ENCODE assay signal across 8 cellular contexts in the genomic region with DNA sequence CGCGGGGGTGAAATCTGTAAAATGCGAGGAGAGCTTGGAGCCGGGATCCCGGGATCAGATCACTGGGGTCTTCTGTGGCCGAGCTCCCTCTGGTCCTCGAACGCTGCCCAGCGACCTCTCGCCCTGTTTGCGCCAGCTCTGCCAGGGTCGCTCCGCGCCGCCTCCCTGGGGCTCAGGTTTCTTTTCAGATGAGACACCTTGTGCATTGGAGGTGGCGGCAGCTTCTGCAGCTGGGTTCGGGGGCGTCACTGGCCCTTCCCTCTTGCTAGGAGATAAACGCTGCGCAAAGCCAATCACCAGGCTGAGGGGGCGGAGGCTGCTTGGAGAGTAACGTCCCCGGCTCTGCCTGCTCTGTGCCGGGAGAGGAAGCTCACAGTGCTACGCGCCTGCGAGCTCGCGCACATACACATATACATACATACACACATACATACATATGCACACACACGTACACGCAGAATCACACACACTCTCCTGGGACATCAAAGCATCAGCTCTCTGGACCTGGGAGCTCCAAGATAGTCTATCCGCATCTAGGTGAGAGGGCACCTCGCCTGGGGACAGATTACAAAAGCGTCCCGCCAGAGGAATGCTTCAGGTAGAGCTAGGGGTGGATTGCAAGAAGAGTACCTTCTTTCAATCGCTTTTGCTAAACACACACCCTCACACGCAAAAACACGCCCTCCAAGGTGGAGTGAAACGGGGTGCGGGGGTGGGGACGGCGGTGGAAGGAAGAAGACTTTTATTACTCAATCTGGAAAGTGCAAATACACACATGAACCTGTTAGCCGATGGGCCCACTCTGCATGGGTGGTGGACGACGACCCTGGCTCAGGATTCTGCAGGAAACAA. TPM values are rescaled to one million over a fixed set of nuclear protein-coding genes. Genes with fewer than 3 reads are reported as not detected.
DNase-seq lines count a peak whose midpoint lies in the region; ATAC-seq and TF ChIP-seq lines count a peak whose summit lies in the region.

A gene with protein sequence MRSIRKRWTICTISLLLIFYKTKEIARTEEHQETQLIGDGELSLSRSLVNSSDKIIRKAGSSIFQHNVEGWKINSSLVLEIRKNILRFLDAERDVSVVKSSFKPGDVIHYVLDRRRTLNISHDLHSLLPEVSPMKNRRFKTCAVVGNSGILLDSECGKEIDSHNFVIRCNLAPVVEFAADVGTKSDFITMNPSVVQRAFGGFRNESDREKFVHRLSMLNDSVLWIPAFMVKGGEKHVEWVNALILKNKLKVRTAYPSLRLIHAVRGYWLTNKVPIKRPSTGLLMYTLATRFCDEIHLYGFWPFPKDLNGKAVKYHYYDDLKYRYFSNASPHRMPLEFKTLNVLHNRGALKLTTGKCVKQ (minus strand): TSS at position 247 of the 852 bp plus-strand sequence. CDS start 327 bp downstream, outside the sequence.

- H3K4me1 ChIP-seq in RWPE2 (ENCODE audit: insufficient read depth, poor library complexity, severe bottlenecking) (peaks cover 4% of the 10 kb centered on the region), gastroesophageal sphincter (peaks cover 0 to 14% (median 0%) of the 10 kb centered on the region in 3 donors), neutrophil (ENCODE audit: control insufficient read depth in 1 of 2, insufficient read depth in 1 of 2, low read depth in 1 of 2, low read length in 1 of 2) (peaks cover 30 to 41% of the 10 kb centered on the region in 2 experiments), subcutaneous abdominal adipose tissue (ENCODE audit: control insufficient read depth in 5 of 5, insufficient read depth in 5 of 5, low read length in 5 of 5) (peaks cover 2 to 58% (median 46%) of the 10 kb centered on the region in 5 donors)

- peak within 1 kb of the TSS in 3 of 5 donors; percentile 43 to 57 (median 48) for H3K9ac ChIP-seq in subcutaneous abdominal adipose tissue (ENCODE audit: low read length in 5 of 5)

- peak; percentile 70 for ATAC-seq in GM21423 (IDR thresholded peaks at IDR 0.05; ENCODE audit: unreplicated experiment)
- peak; percentile 77 for ATAC-seq in RWPE2 (ENCODE audit: low read depth)
- ATAC-seq in gastroesophageal sphincter, result peak; percentile 62

- peak within 1 kb of the TSS; percentile 22 for H3K4me3 ChIP-seq in RWPE2 (ENCODE audit: severe bottlenecking)
- peak within 1 kb of the TSS; percentile 26 to 50 for H3K4me3 ChIP-seq in gastroesophageal sphincter
- H3K4me3 ChIP-seq in neutrophil (ENCODE audit: low read depth in 1 of 2, low read length in 1 of 2), result peak within 1 kb of the TSS; percentile 67 to 76
- H3K4me3 ChIP-seq in subcutaneous abdominal adipose tissue (ENCODE audit: low read depth in 1 of 5, low read length in 5 of 5), result peak within 1 kb of the TSS; percentile 68 to 91 (median 80)

- WGBS in gastroesophageal sphincter (ENCODE audit: low coverage in 1 of 2), 2 donors, result 0 to 1% methylated on average over 3 to 16 of the region's 45 CpGs

- H3K27me3 ChIP-seq in RWPE2 (ENCODE audit: insufficient read depth, poor library complexity, severe bottlenecking) (peaks cover 72% of the 10 kb centered on the region), gastroesophageal sphincter (peaks cover 53% of the 10 kb centered on the region), neutrophil (no peaks in the 10 kb centered on the region), subcutaneous abdominal adipose tissue (ENCODE audit: control insufficient read depth in 5 of 5, insufficient read depth in 4 of 5, low read length in 5 of 5) (peaks cover 0 to 19% (median 15%) of the 10 kb centered on the region in 5 donors)

- H3K9me3 ChIP-seq in RWPE2 (ENCODE audit: severe bottlenecking) (no peaks in the 10 kb centered on the region), gastroesophageal sphincter (no peaks in the 10 kb centered on the region), neutrophil (no peaks in the 10 kb centered on the region), subcutaneous abdominal adipose tissue (ENCODE audit: control insufficient read depth in 5 of 5, low read length in 5 of 5) (no peaks in the 10 kb centered on the region)

- DNase-seq in CMK (ENCODE audit: low read depth), result peak; percentile 43
- DNase-seq in RWPE2 (ENCODE audit: low spot score), result peak; percentile 63
- DNase-seq in activated effector memory CD4-positive, alpha-beta T cell treated with anti-CD3 and anti-CD28 coated beads, Interleukin-2, amount 50 U/mL, for 16 hours, result peak; percentile 96

- peak in 1 of 2 donors; percentile 50 for TF ChIP-seq POLR2A in gastroesophageal sphincter (IDR thresholded peaks at IDR 0.05)

- H3K36me3 ChIP-seq in RWPE2 (ENCODE audit: low read depth) (no peaks in the 10 kb centered on the region), gastroesophageal sphincter (no peaks in the 10 kb centered on the region), neutrophil (peaks cover 13% of the 10 kb centered on the region), subcutaneous abdominal adipose tissue (ENCODE audit: control insufficient read depth in 5 of 5, insufficient read depth in 5 of 5, low read length in 5 of 5) (no peaks in the 10 kb centered on the region)

- H3K27ac ChIP-seq in RWPE2 (ENCODE audit: poor library complexity, severe bottlenecking) (no peak within 1 kb of the TSS), gastroesophageal sphincter (peak within 1 kb of the TSS in 3 of 4 donors; percentile 57 to 80 (median 68)), neutrophil (peak within 1 kb of the TSS; percentile 95), subcutaneous abdominal adipose tissue (ENCODE audit: low read depth, low read length) (peak within 1 kb of the TSS; percentile 77)

- TF ChIP-seq EP300 in Ishikawa (IDR thresholded peaks at IDR 0.05; ENCODE audit: borderline replicate concordance) (no peak), gastroesophageal sphincter (IDR thresholded peaks at IDR 0.05) (no peak)

- TF ChIP-seq CTCF in RWPE2 (IDR thresholded peaks at IDR 0.05; ENCODE audit: poor library complexity, severe bottlenecking) (no peak), gastroesophageal sphincter (IDR thresholded peaks at IDR 0.05) (no peak), neutrophil (IDR thresholded peaks at IDR 0.05) (no peak)

- TF ChIP-seq RAD21 in Ishikawa (IDR thresholded peaks at IDR 0.05; ENCODE audit: low read depth), result no peak

TF ChIP-seq in Ishikawa, 13 proteins besides CTCF, POLR2A, EP300 and RAD21:
- TF ChIP-seq, protein P1, sequence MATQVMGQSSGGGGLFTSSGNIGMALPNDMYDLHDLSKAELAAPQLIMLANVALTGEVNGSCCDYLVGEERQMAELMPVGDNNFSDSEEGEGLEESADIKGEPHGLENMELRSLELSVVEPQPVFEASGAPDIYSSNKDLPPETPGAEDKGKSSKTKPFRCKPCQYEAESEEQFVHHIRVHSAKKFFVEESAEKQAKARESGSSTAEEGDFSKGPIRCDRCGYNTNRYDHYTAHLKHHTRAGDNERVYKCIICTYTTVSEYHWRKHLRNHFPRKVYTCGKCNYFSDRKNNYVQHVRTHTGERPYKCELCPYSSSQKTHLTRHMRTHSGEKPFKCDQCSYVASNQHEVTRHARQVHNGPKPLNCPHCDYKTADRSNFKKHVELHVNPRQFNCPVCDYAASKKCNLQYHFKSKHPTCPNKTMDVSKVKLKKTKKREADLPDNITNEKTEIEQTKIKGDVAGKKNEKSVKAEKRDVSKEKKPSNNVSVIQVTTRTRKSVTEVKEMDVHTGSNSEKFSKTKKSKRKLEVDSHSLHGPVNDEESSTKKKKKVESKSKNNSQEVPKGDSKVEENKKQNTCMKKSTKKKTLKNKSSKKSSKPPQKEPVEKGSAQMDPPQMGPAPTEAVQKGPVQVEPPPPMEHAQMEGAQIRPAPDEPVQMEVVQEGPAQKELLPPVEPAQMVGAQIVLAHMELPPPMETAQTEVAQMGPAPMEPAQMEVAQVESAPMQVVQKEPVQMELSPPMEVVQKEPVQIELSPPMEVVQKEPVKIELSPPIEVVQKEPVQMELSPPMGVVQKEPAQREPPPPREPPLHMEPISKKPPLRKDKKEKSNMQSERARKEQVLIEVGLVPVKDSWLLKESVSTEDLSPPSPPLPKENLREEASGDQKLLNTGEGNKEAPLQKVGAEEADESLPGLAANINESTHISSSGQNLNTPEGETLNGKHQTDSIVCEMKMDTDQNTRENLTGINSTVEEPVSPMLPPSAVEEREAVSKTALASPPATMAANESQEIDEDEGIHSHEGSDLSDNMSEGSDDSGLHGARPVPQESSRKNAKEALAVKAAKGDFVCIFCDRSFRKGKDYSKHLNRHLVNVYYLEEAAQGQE (IDR thresholded peaks at IDR 0.05; ENCODE audit: low read depth), result no peak
- TF ChIP-seq CREB1 (IDR thresholded peaks at IDR 0.05; ENCODE audit: low read depth) (no peak), EGR1 (IDR thresholded peaks at IDR 0.05) (peak; percentile 57; the same call in 1 of the 2 replicates), CEBPB (IDR thresholded peaks at IDR 0.05) (no peak), ZBTB7A (IDR thresholded peaks at IDR 0.05; ENCODE audit: low read depth) (0 out of 2 replicates have a peak, but pooled peaks have one; percentile 63), YY1 (IDR thresholded peaks at IDR 0.05; ENCODE audit: low read depth) (no peak), NFIC (IDR thresholded peaks at IDR 0.05) (no peak), TAF1 (IDR thresholded peaks at IDR 0.05; ENCODE audit: low read depth) (0 out of 2 replicates have a peak, but pooled peaks have one; percentile 27), FOXM1 (IDR thresholded peaks at IDR 0.05; ENCODE audit: borderline replicate concordance, low read depth) (no peak), TEAD4 (IDR thresholded peaks at IDR 0.05) (no peak), TCF12 (IDR thresholded peaks at IDR 0.05; ENCODE audit: low read depth) (no peak)
- TF ChIP-seq, protein P2, sequence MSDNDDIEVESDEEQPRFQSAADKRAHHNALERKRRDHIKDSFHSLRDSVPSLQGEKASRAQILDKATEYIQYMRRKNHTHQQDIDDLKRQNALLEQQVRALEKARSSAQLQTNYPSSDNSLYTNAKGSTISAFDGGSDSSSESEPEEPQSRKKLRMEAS (IDR thresholded peaks at IDR 0.05), result peak; percentile 29; the same call in 1 of the 2 replicates
- TF ChIP-seq, protein P3, sequence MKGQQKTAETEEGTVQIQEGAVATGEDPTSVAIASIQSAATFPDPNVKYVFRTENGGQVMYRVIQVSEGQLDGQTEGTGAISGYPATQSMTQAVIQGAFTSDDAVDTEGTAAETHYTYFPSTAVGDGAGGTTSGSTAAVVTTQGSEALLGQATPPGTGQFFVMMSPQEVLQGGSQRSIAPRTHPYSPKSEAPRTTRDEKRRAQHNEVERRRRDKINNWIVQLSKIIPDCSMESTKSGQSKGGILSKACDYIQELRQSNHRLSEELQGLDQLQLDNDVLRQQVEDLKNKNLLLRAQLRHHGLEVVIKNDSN (IDR thresholded peaks at IDR 0.05), result no peak

RNA-seq across cellular contexts. Expression of the gene that starts here (rescaled TPM):
- 1 to 10 TPM; 1.1 to 3.9 (median 2.9) TPM for total RNA-seq in gastroesophageal sphincter

Comparison
In these comparisons a context has a peak if more than half of its experiments do, and no peak if none do; other contexts are left out.
1. DNase-seq: peak in every context shown above with its lines; median percentile 96 in activated effector memory CD4-positive, alpha-beta T cell treated with anti-CD3 and anti-CD28 coated beads, Interleukin-2, amount 50 U/mL, for 16 hours; 63 in RWPE2; 43 in CMK.
2. H3K4me3 ChIP-seq: peak in every context shown above with its lines; median percentile 80 in subcutaneous abdominal adipose tissue; 72 in neutrophil; 38 in gastroesophageal sphincter; 22 in RWPE2.